Comparison of ENCODE assay signal across 24 cellular contexts in the genomic region with DNA sequence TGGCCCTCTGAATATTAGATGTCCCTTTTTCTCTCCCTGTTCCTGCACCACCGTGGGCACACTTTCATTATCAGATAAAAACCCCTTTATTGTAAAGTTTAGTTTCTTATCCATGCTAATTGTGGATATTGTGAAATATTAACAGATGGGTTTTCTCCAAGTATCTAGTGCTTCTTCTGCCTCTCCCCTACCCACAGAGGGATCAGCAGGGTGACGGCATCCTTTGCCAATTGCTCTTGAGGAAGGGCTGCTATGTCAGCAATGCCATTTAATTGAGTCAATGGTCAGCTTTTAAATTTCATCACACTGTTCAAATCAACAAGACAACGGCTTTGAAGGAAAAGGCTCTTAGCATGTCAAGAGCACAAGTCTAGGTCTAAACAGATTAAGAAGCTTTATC.
"Had no signal": no experiment of that assay in that cellular context is flagged by ENCODE, and none has a peak within 500 bp of the region (broad histone marks: within the 10 kb centered on the region; RNA-seq: fewer than 3 reads in every experiment).

No MANE protein-coding gene starts in this region.

- H3K27ac ChIP-seq: ovary, psoas muscle, right lobe of liver, testis, tibial nerve, vagina had no signal

- DNase-seq: cortex of kidney; effector memory CD8-positive, alpha-beta T cell; erythroblast; esophagus squamous epithelium; hypothalamus; immature natural killer cell; mesenchymal stem cell; natural killer cell; occipital lobe; ovary; posterior cingulate gyrus; psoas muscle; right lobe of liver; stimulated activated CD4-positive, alpha-beta T cell treated with anti-CD3 and anti-CD28 coated beads, Interleukin-2, amount 100 ng/mL, for 24 hours; stimulated activated CD4-positive, alpha-beta T cell treated with anti-CD3 and anti-CD28 coated beads, Interleukin-4, amount 100 ng/mL, for 24 hours; stimulated activated naive CD4-positive, alpha-beta T cell treated with Interleukin-2 at 50 U/mL for 16 hours; substantia nigra; testis had no signal

- ATAC-seq: effector memory CD8-positive, alpha-beta T cell; natural killer cell; psoas muscle; right lobe of liver; stimulated activated effector memory CD8-positive, alpha-beta T cell treated with anti-CD3 and anti-CD28 coated beads, Interleukin-12 subunit alpha, Interleukin-12 subunit beta, amount 100 ng/mL, for 72 hours had no signal

- FAIRE-seq: endometrium, frontal cortex, keratinocyte had no signal

- H3K4me1 ChIP-seq: esophagus squamous epithelium, psoas muscle, right lobe of liver, testis, tibial nerve, vagina had no signal

- H3K9me3 ChIP-seq: esophagus squamous epithelium, ovary, psoas muscle, right lobe of liver, testis, tibial nerve, vagina had no signal

- H3K4me3 ChIP-seq: esophagus squamous epithelium, ovary, psoas muscle, right lobe of liver, testis, tibial nerve, vagina had no signal

- H3K27me3 ChIP-seq: ovary, right lobe of liver, testis, tibial nerve, vagina had no signal

- H3K36me3 ChIP-seq: esophagus squamous epithelium, ovary, right lobe of liver, tibial nerve, vagina had no signal
